ENCODE assay signal across 12 cellular contexts in genomic region chr1:206705744-206706297, GRCh38. TPM values are rescaled to one million over a fixed set of nuclear protein-coding genes. Genes with fewer than 3 reads are reported as not detected.
DNase-seq lines count a peak whose midpoint lies in the region; ATAC-seq and TF ChIP-seq lines count a peak whose summit lies in the region.
"Had no signal": no experiment of that assay in that cellular context is flagged by ENCODE, and none has a peak within 500 bp of the region (broad histone marks: within the 10 kb centered on the region; RNA-seq: fewer than 3 reads in every experiment).

No MANE protein-coding gene starts in this region.

- peaks cover 80% of the 10 kb centered on the region for H3K4me1 Mint-ChIP-seq in T-helper 1 cell treated with Interleukin-12 subunit alpha and Interleukin-12 subunit beta and Interleukin-4 antibody, amounts not matched to agents 30 μg/mL and 1 μg/mL, for 36 hours (ENCODE audit: low read depth)

- peak overlapping the region; percentile 12 for H3K4me3 Mint-ChIP-seq in T-helper 1 cell treated with Interleukin-12 subunit alpha and Interleukin-12 subunit beta and Interleukin-4 antibody, amounts not matched to agents 30 μg/mL and 1 μg/mL, for 36 hours

- H3K27ac Mint-ChIP-seq in T-helper 1 cell treated with Interleukin-12 subunit alpha and Interleukin-12 subunit beta and Interleukin-4 antibody, amounts not matched to agents 30 μg/mL and 1 μg/mL, for 36 hours = peak overlapping the region; percentile 67

- no peaks in the 10 kb centered on the region; the same call in 1 of the 2 replicates for H3K36me3 ChIP-seq in SJSA1
- H3K36me3 ChIP-seq in heart right ventricle = no peaks in the 10 kb centered on the region
- no peaks in the 10 kb centered on the region for H3K36me3 ChIP-seq in spleen

- H3K4me3 ChIP-seq in SJSA1 (no peak overlapping the region), heart right ventricle (peak overlapping the region in 3 of 10 donors; percentile 6 to 12 (median 8)), spleen (peak overlapping the region in 1 of 8 donors; percentile 3)
- H3K4me3 ChIP-seq: MG63 had no signal

- H3K4me1 ChIP-seq in SJSA1 (replicated peaks) (peaks cover 66% of the 10 kb centered on the region), heart right ventricle (peaks cover 49 to 100% (median 98%) of the 10 kb centered on the region in 9 donors), spleen (peaks cover 66 to 100% (median 91%) of the 10 kb centered on the region in 6 donors)

- no peaks in the 10 kb centered on the region for H3K9me3 ChIP-seq in SJSA1 (replicated peaks)
- H3K9me3 ChIP-seq in heart right ventricle = no peaks in the 10 kb centered on the region
- no peaks in the 10 kb centered on the region for H3K9me3 ChIP-seq in spleen
- H3K9me3 ChIP-seq: MG63 had no signal

- H3K27ac ChIP-seq in SJSA1 (peak overlapping the region; percentile 6), heart right ventricle (peak overlapping the region in 9 of 10 donors; percentile 59 to 84 (median 74)), spleen (peak overlapping the region in 5 of 8 donors; percentile 19 to 70 (median 59))
- H3K27ac ChIP-seq: parathyroid adenoma had no signal

- intact Hi-C loops in heart right ventricle (cut with DNase I) (no loop called here), spleen (cut with DNase I; ENCODE audit: low total_unique reads) (no loop called here)

- TF ChIP-seq POLR2A in spleen (IDR thresholded peaks at IDR 0.05) = no peak

- peaks cover 9% of the 10 kb centered on the region for H3K36me3 Mint-ChIP-seq in T-helper 1 cell treated with Interleukin-12 subunit alpha and Interleukin-12 subunit beta and Interleukin-4 antibody, amounts not matched to agents 30 μg/mL and 1 μg/mL, for 36 hours (ENCODE audit: low read depth)

- 14 to 18% methylated on average over 8 of the region's 8 CpGs for WGBS in heart right ventricle, 2 donors
- 67 to 86% (median 81%) methylated on average over 8 of the region's 8 CpGs for WGBS in spleen, 5 donors

- TF ChIP-seq CTCF in heart right ventricle (IDR thresholded peaks at IDR 0.05) (no peak), spleen (IDR thresholded peaks at IDR 0.05 in 8 of 11, conservative IDR thresholded peaks at IDR 0.05 in 3 of 11) (no peak), GM20000 (IDR thresholded peaks at IDR 0.05; ENCODE audit: extremely low read depth, missing control alignments) (no peak)

- DNase-seq in T-helper 1 cell (no peak), SJSA1 (ENCODE audit: low read depth in 1 of 2, low spot score in 2 of 2) (no peak), heart right ventricle (no peak), spleen (no peak), GM20000 (ENCODE audit: low spot score) (no peak)
- DNase-seq in stimulated activated CD4-positive, alpha-beta T cell treated with anti-CD3 and anti-CD28 coated beads, Interleukin-1b, Interleukin-23, amount 100 ng/mL, for 48 hours = no peak
- DNase-seq: AML-193 had no signal

- no peaks in the 10 kb centered on the region for H3K9me3 Mint-ChIP-seq in T-helper 1 cell treated with Interleukin-12 subunit alpha and Interleukin-12 subunit beta and Interleukin-4 antibody, amounts not matched to agents 30 μg/mL and 1 μg/mL, for 36 hours

- no peaks in the 10 kb centered on the region for H3K27me3 Mint-ChIP-seq in T-helper 1 cell treated with Interleukin-12 subunit alpha and Interleukin-12 subunit beta and Interleukin-4 antibody, amounts not matched to agents 30 μg/mL and 1 μg/mL, for 36 hours (ENCODE audit: low read depth)

- H3K27me3 ChIP-seq in SJSA1 (replicated peaks) (no peaks in the 10 kb centered on the region), heart right ventricle (no peaks in the 10 kb centered on the region), spleen (replicated peaks in 1 of 7) (no peaks in the 10 kb centered on the region)
- H3K27me3 ChIP-seq: MG63 had no signal

- ATAC-seq in heart right ventricle (peak in 4 of 8 donors; percentile 19 to 41 (median 29)), GM19397 (IDR thresholded peaks at IDR 0.05; ENCODE audit: unreplicated experiment) (no peak)
- ATAC-seq: Panc1 had no signal

RNA-seq across cellular contexts. Expression of gene MAPKAPK2, which starts 21.1 kb away (rescaled TPM):
- 45.4 and 58.6 TPM in 2 replicates for total RNA-seq in SJSA1 (2014; rRNA removed; shearing (Covaris generic))
- total RNA-seq in heart right ventricle (100 to 1,000 TPM; 169 to 323 (median 224) TPM), spleen (100 to 1,000 TPM in 5 of 7 donors, 10 to 100 TPM in 2; 82.0 to 129 (median 104) TPM)
- polyA plus RNA-seq in heart right ventricle (100 to 1,000 TPM; 101 to 144 TPM), spleen (10 to 100 TPM; 42.2 to 68.1 (median 53.4) TPM)

Comparison
In these comparisons a context has a peak if more than half of its experiments do, and no peak if none do; other contexts are left out.
1. H3K27ac ChIP-seq: peak in every context shown above with its lines; median percentile 74 in heart right ventricle; 59 in spleen; 6 in SJSA1.